In the genomic region with DNA sequence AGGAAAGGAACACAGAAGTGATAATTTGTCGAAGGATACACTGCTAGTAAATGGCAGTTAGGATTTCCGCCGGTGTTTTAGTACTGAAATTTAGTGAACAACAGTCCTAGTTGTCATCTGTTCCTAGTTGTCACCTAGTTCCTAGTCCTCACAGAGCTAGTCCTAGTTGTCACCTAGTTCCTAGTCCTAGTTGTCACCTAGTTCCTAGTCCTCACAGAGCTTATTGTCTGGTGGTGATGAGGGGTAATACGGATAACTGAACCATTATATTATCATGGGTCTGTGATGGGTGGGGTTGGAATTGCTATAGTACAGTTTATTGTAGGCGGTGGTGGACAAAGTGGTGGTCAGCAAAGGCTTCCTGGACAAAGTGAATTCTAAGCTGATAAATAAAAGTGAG, we compare ENCODE assay signal across 10 cellular contexts. TPM values are rescaled to one million over a fixed set of nuclear protein-coding genes. Genes with fewer than 3 reads are reported as not detected.
A peak's percentile ranks its signal among the peaks of the same experiment; 100 is the strongest.
DNase-seq lines count a peak whose midpoint lies in the region; TF ChIP-seq lines count a peak whose summit lies in the region.
"Had no signal": no experiment of that assay in that cellular context is flagged by ENCODE, and none has a peak within 500 bp of the region (broad histone marks: within the 10 kb centered on the region; RNA-seq: fewer than 3 reads in every experiment).

No MANE protein-coding gene starts in this region.

- no peak overlapping the region for H4K5ac ChIP-seq in mesendoderm (ENCODE audit: low read length)

- H3K4me3 Mint-ChIP-seq in activated naive CD8-positive, alpha-beta T cell, result peak overlapping the region; percentile 99

- H3K36me3 Mint-ChIP-seq in activated naive CD8-positive, alpha-beta T cell, result no peaks in the 10 kb centered on the region

- H3K4ac ChIP-seq in mesendoderm (ENCODE audit: low read depth, low read length), result no peak overlapping the region

- no peak overlapping the region for H2BK5ac ChIP-seq in mesendoderm (ENCODE audit: low read length)

- no peak overlapping the region for H3K23ac ChIP-seq in mesendoderm (ENCODE audit: low read length)

- peaks cover 15% of the 10 kb centered on the region for H3K79me1 ChIP-seq in mesendoderm (ENCODE audit: low read length)

- H3K56ac ChIP-seq in mesendoderm (ENCODE audit: low read length), result no peak overlapping the region

- H2BK15ac ChIP-seq in mesendoderm (replicated peaks; ENCODE audit: low read depth), result no peak overlapping the region

- H3K79me2 ChIP-seq in mesendoderm (ENCODE audit: control insufficient read depth, insufficient read depth, low read length), result peaks cover 24% of the 10 kb centered on the region

- no peak overlapping the region for H3K27ac ChIP-seq in BLaER1 treated with 17β-estradiol and CSF1 and Interleukin-3, amounts not matched to agents 10 nM and 100 nM
- no peak overlapping the region for H3K27ac ChIP-seq in mesendoderm (ENCODE audit: low read depth, low read length)

- H3K18ac ChIP-seq in mesendoderm (ENCODE audit: low read length), result no peak overlapping the region

- H4K8ac ChIP-seq in mesendoderm (ENCODE audit: low read depth, low read length), result no peak overlapping the region

- H3K4me1 Mint-ChIP-seq in activated naive CD8-positive, alpha-beta T cell (ENCODE audit: low read depth), result peaks cover 41% of the 10 kb centered on the region

- no peak overlapping the region for H2BK120ac ChIP-seq in mesendoderm (ENCODE audit: low read depth, low read length)

- no peaks in the 10 kb centered on the region for H3K27me3 Mint-ChIP-seq in activated naive CD8-positive, alpha-beta T cell

- peaks cover 21 to 42% (median 26%) of the 10 kb centered on the region in 10 experiments for H3K4me1 ChIP-seq in BLaER1 treated with 17β-estradiol and CSF1 and Interleukin-3, amounts not matched to agents 10 nM and 100 nM
- H3K4me1 ChIP-seq in mesendoderm (ENCODE audit: control insufficient read depth, low read depth, low read length), result peaks cover 5% of the 10 kb centered on the region

- no CpG with 5 or more reads among the region's 5 CpGs for WGBS in mesendoderm (ENCODE audit: extremely low coverage, insufficient coverage, low lambda C conversion rate)

- TF ChIP-seq CTCF in HFF-Myc (IDR thresholded peaks at IDR 0.05; ENCODE audit: low read depth, low read length, missing control alignments), result no peak

- H2AK5ac ChIP-seq in mesendoderm (ENCODE audit: low read length), result no peak overlapping the region

- H3K9me3 ChIP-seq in BLaER1 treated with 17β-estradiol and CSF1 and Interleukin-3, amounts not matched to agents 10 nM and 100 nM (replicated peaks in 1 of 11), result no peaks in the 10 kb centered on the region
- H3K9me3 ChIP-seq: stomach had no signal

- peak overlapping the region; percentile 7 for H3K27ac Mint-ChIP-seq in activated naive CD8-positive, alpha-beta T cell

- H3K9me3 Mint-ChIP-seq in activated naive CD8-positive, alpha-beta T cell (ENCODE audit: low read depth), result no peaks in the 10 kb centered on the region

- H3K36me3 ChIP-seq in BLaER1 treated with 17β-estradiol and CSF1 and Interleukin-3, amounts not matched to agents 10 nM and 100 nM, result peaks cover 36 to 46% (median 40%) of the 10 kb centered on the region in 11 experiments
- peaks cover 4% of the 10 kb centered on the region for H3K36me3 ChIP-seq in mesendoderm (ENCODE audit: control insufficient read depth, insufficient read depth, low read length)

- no peaks in the 10 kb centered on the region for H3K27me3 ChIP-seq in BLaER1 treated with 17β-estradiol and CSF1 and Interleukin-3, amounts not matched to agents 10 nM and 100 nM
- no peaks in the 10 kb centered on the region for H3K27me3 ChIP-seq in mesendoderm (ENCODE audit: insufficient read depth, low read length, poor library complexity)
- H3K27me3 ChIP-seq: stomach had no signal

- peaks cover 12 to 39% (median 34%) of the 10 kb centered on the region in 11 experiments; a peak in 19 of 22 replicates for H4K20me1 ChIP-seq in BLaER1 treated with 17β-estradiol and CSF1 and Interleukin-3, amounts not matched to agents 10 nM and 100 nM

- DNase-seq in HFF-Myc (ENCODE audit: extremely low read depth, low read depth) (no peak), mesendoderm (no peak), NCI-H1694 (lab: John Stamatoyannopoulos, UW) (no peak), NCI-H345 treated with DMSO at 0.1 percent for 48 hours (lab: John Stamatoyannopoulos, UW; ENCODE audit: unreplicated experiment) (no peak), DMS 273 (lab: John Stamatoyannopoulos, UW; ENCODE audit: unreplicated experiment) (no peak), cerebellar cortex (ENCODE audit: low spot score) (no peak)
- DNase-seq: NCI-H1105, stomach had no signal

- 0 out of 22 replicates have a peak overlapping the region, but pooled peaks of 2 of the 11 experiments have one; percentile 87 to 90 for H3K9ac ChIP-seq in BLaER1 treated with 17β-estradiol and CSF1 and Interleukin-3, amounts not matched to agents 10 nM and 100 nM
- no peak overlapping the region for H3K9ac ChIP-seq in mesendoderm (ENCODE audit: low read length)

- peak overlapping the region; percentile 80 to 95 (median 91) for H3K4me2 ChIP-seq in BLaER1 treated with 17β-estradiol and CSF1 and Interleukin-3, amounts not matched to agents 10 nM and 100 nM
- peak overlapping the region; percentile 19 for H3K4me2 ChIP-seq in mesendoderm (ENCODE audit: low read length)

- H3K4me3 ChIP-seq in BLaER1 treated with 17β-estradiol and CSF1 and Interleukin-3, amounts not matched to agents 10 nM and 100 nM, result peak overlapping the region; percentile 89 to 99 (median 96); a peak in 12 of 20 replicates
- H3K4me3 ChIP-seq in HFF-Myc (replicated peaks; ENCODE audit: low read depth, low read length) (peak overlapping the region; percentile 77; the same call in 1 of the 2 replicates), mesendoderm (ENCODE audit: low read length) (no peak overlapping the region)

RNA-seq across cellular contexts. Expression of gene SNRNP48, which starts 1.8 kb away (rescaled TPM):
- 14.1 TPM for polyA plus RNA-seq in mesendoderm (2013, experiment 1 of 2)
- polyA plus RNA-seq in mesendoderm (2013, experiment 2 of 2), result 13.7 TPM

RNA-seq across cellular contexts. Expression of gene DSP, which starts 50.3 kb away (rescaled TPM):
- 19.9 TPM for polyA plus RNA-seq in mesendoderm (2013, experiment 1 of 2)
- 19.4 TPM for polyA plus RNA-seq in mesendoderm (2013, experiment 2 of 2)
